ENCODE assay signal across 18 cellular contexts in genomic region chr19:23440207-23440606, GRCh38. TPM values are rescaled to one million over a fixed set of nuclear protein-coding genes. Genes with fewer than 3 reads are reported as not detected.
A peak's percentile ranks its signal among the peaks of the same experiment; 100 is the strongest.
DNase-seq lines count a peak whose midpoint lies in the region; ATAC-seq and TF ChIP-seq lines count a peak whose summit lies in the region.
"Had no signal": no experiment of that assay in that cellular context is flagged by ENCODE, and none has a peak within 500 bp of the region (broad histone marks: within the 10 kb centered on the region; RNA-seq: fewer than 3 reads in every experiment).

No MANE protein-coding gene starts in this region.

- in situ Hi-C loops in brain microvascular endothelial cell (cut with HindIII; ENCODE audit: low pct_ligation_motif_present, low sequenced_read_pairs): no loop called here

- H3K4me3 ChIP-seq in brain microvascular endothelial cell (ENCODE audit: low read depth, low read length): no peak overlapping the region
- H3K4me3 ChIP-seq: BLaER1 treated with 17β-estradiol and CSF1 and Interleukin-3, amounts not matched to agents 10 nM and 100 nM; body of pancreas had no signal

- no peak for DNase-seq in natural killer cell
- DNase-seq in natural killer cell treated with Interleukin-12 subunit alpha and Interleukin-12 subunit beta and Interleukin-15 and Interleukin-18, amount 100 ng/mL, for 72 hours (ENCODE audit: low spot score): no peak
- DNase-seq in HuH-7.5 (ENCODE audit: low spot score): peak; percentile 32
- DNase-seq in brain microvascular endothelial cell: no peak
- DNase-seq in Right ventricle myocardium superior: no peak
- no peak for DNase-seq in cerebellar nuclear complex (lab: John Stamatoyannopoulos, UW)
- no peak for DNase-seq in T-helper 17 cell
- DNase-seq: activated gamma-delta T cell treated with Interleukin-2 at 50 U/mL for 16 hours; body of pancreas; naive thymus-derived CD4-positive, alpha-beta T cell; NCI-H2107; retina; stimulated activated naive B cell treated with anti-CD40 and anti-IgM and Interleukin-4, amounts not matched to agents 10 μg/mL and 1 μg/mL and 100 μg/mL, for 72 hours; T-cell had no signal

- TF ChIP-seq CTCF in natural killer cell (IDR thresholded peaks at IDR 0.05): peak; percentile 9
- TF ChIP-seq CTCF in brain microvascular endothelial cell (IDR thresholded peaks at IDR 0.05; ENCODE audit: low read depth, low read length, missing control alignments): peak; percentile 39

- H3K4me1 Mint-ChIP-seq in natural killer cell: no peaks in the 10 kb centered on the region
- no peaks in the 10 kb centered on the region for H3K4me1 Mint-ChIP-seq in natural killer cell treated with Interleukin-12 subunit alpha and Interleukin-12 subunit beta and Interleukin-15 and Interleukin-18, amount 100 ng/mL, for 72 hours (ENCODE audit: low read depth in 2 of 2)
- no peaks in the 10 kb centered on the region for H3K4me1 Mint-ChIP-seq in T-helper 17 cell
- H3K4me1 Mint-ChIP-seq: naive thymus-derived CD4-positive, alpha-beta T cell; stimulated activated naive B cell treated with anti-CD40 and anti-IgM and Interleukin-4, amounts not matched to agents 10 μg/mL and 1 μg/mL and 100 μg/mL, for 72 hours; T-cell had no signal

- H3K9me3 Mint-ChIP-seq in natural killer cell: peaks cover 16 to 32% of the 10 kb centered on the region in 2 donors
- peaks cover 18% of the 10 kb centered on the region for H3K9me3 Mint-ChIP-seq in natural killer cell treated with Interleukin-12 subunit alpha and Interleukin-12 subunit beta and Interleukin-15 and Interleukin-18, amount 100 ng/mL, for 72 hours

- H3K27me3 ChIP-seq in brain microvascular endothelial cell (replicated peaks): no peaks in the 10 kb centered on the region
- H3K27me3 ChIP-seq: BLaER1 treated with 17β-estradiol and CSF1 and Interleukin-3, amounts not matched to agents 10 nM and 100 nM; body of pancreas had no signal

- H3K36me3 Mint-ChIP-seq in natural killer cell (peaks cover 25% of the 10 kb centered on the region), T-helper 17 cell (ENCODE audit: low read depth) (no peaks in the 10 kb centered on the region)
- H3K36me3 Mint-ChIP-seq in natural killer cell treated with Interleukin-12 subunit alpha and Interleukin-12 subunit beta and Interleukin-15 and Interleukin-18, amount 100 ng/mL, for 72 hours: peaks cover 38% of the 10 kb centered on the region

- intact Hi-C loops in natural killer cell (cut with micrococcal nuclease): no loop called here
- intact Hi-C loops in Right ventricle myocardium superior (cut with DNase I): no loop called here

- no peak for ATAC-seq in natural killer cell
- ATAC-seq in natural killer cell treated with Interleukin-12 subunit alpha and Interleukin-12 subunit beta and Interleukin-15 and Interleukin-18, amount 100 ng/mL, for 72 hours: no peak
- no peak for ATAC-seq in GM21619 (IDR thresholded peaks at IDR 0.05; ENCODE audit: unreplicated experiment)
- ATAC-seq in Right ventricle myocardium superior (ENCODE audit: poor library complexity): no peak
- no peak for ATAC-seq in T-helper 17 cell
- ATAC-seq: body of pancreas; left lobe of liver; naive thymus-derived CD4-positive, alpha-beta T cell; T-cell had no signal

- no peak overlapping the region for H3K27ac ChIP-seq in brain microvascular endothelial cell
- H3K27ac ChIP-seq: BLaER1 treated with 17β-estradiol and CSF1 and Interleukin-3, amounts not matched to agents 10 nM and 100 nM; body of pancreas; KMS-11 had no signal

- H3K36me3 ChIP-seq in brain microvascular endothelial cell (replicated peaks): no peaks in the 10 kb centered on the region
- H3K36me3 ChIP-seq: BLaER1 treated with 17β-estradiol and CSF1 and Interleukin-3, amounts not matched to agents 10 nM and 100 nM had no signal

- H3K27me3 Mint-ChIP-seq in natural killer cell (ENCODE audit: low read depth in 2 of 2): no peaks in the 10 kb centered on the region
- no peaks in the 10 kb centered on the region for H3K27me3 Mint-ChIP-seq in natural killer cell treated with Interleukin-12 subunit alpha and Interleukin-12 subunit beta and Interleukin-15 and Interleukin-18, amount 100 ng/mL, for 72 hours
- H3K27me3 Mint-ChIP-seq in T-helper 17 cell: no peaks in the 10 kb centered on the region
- H3K27me3 Mint-ChIP-seq: stimulated activated naive B cell treated with anti-CD40 and anti-IgM and Interleukin-4, amounts not matched to agents 10 μg/mL and 1 μg/mL and 100 μg/mL, for 72 hours; T-cell had no signal

- H3K27ac Mint-ChIP-seq in natural killer cell: no peak overlapping the region
- H3K27ac Mint-ChIP-seq in natural killer cell treated with Interleukin-12 subunit alpha and Interleukin-12 subunit beta and Interleukin-15 and Interleukin-18, amount 100 ng/mL, for 72 hours: no peak overlapping the region
- H3K27ac Mint-ChIP-seq in T-helper 17 cell: no peak overlapping the region
- H3K27ac Mint-ChIP-seq: naive thymus-derived CD4-positive, alpha-beta T cell; stimulated activated naive B cell treated with anti-CD40 and anti-IgM and Interleukin-4, amounts not matched to agents 10 μg/mL and 1 μg/mL and 100 μg/mL, for 72 hours; T-cell had no signal

- no peaks in the 10 kb centered on the region for H3K9me3 ChIP-seq in T-helper 17 cell (ENCODE audit: control insufficient read depth, low read length, poor library complexity, severe bottlenecking)
- H3K9me3 ChIP-seq: body of pancreas had no signal

- H3K4me3 Mint-ChIP-seq in natural killer cell: no peak overlapping the region
- no peak overlapping the region for H3K4me3 Mint-ChIP-seq in natural killer cell treated with Interleukin-12 subunit alpha and Interleukin-12 subunit beta and Interleukin-15 and Interleukin-18, amount 100 ng/mL, for 72 hours
- no peak overlapping the region for H3K4me3 Mint-ChIP-seq in T-helper 17 cell
- H3K4me3 Mint-ChIP-seq: naive thymus-derived CD4-positive, alpha-beta T cell; stimulated activated naive B cell treated with anti-CD40 and anti-IgM and Interleukin-4, amounts not matched to agents 10 μg/mL and 1 μg/mL and 100 μg/mL, for 72 hours; T-cell had no signal

RNA-seq across cellular contexts. Expression of gene ZNF91, which starts 44.9 kb away (rescaled TPM):
- total RNA-seq in natural killer cell (100 to 1,000 TPM in 1 of 3 donors, 10 to 100 TPM in 2; 92.3 to 144 (median 96.7) TPM), Right ventricle myocardium superior (90.6 TPM), T-helper 17 cell (10 to 100 TPM; 52.9 to 65.6 TPM)
- 10 to 100 TPM; 37.0 to 38.2 TPM for total RNA-seq in natural killer cell treated with Interleukin-12 subunit alpha and Interleukin-12 subunit beta and Interleukin-15 and Interleukin-18, amount 100 ng/mL, for 72 hours
